In the genomic region with DNA sequence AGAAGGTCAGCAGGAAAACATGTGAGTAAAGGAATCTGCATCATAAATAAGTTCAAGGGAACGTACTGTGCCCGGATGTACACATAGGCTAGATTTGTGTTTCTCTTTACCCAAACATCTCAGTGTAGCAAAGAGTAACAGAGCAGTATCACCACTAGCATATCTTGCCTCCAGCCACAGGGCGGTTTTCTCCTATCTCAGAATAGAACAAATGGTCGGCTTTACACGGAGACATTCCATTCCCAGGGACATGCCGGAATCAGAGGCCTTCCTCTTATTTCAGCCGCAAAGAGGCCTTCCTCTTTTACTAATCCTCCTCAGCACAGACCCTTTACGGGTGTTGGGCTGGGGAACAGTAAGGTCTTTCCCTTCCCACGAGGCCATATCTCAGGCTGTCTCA, we compare ENCODE assay signal across 8 cellular contexts. TPM values are rescaled to one million over a fixed set of nuclear protein-coding genes. Genes with fewer than 3 reads are reported as not detected.
DNase-seq lines count a peak whose midpoint lies in the region; ATAC-seq and TF ChIP-seq lines count a peak whose summit lies in the region.
"Not testable (repeated sequence)": the region's sequence is repeated elsewhere in the genome, so short reads cannot be mapped to it uniquely, and the experiment has no call there.

No MANE protein-coding gene starts in this region.

- intact Hi-C loops in right cardiac atrium (cut with DNase I), result not testable (repeated sequence)

- H3K9me3 ChIP-seq in cardiac muscle cell (ENCODE audit: low read depth); right cardiac atrium (ENCODE audit: control insufficient read depth, low read length); smooth muscle cell (replicated peaks; ENCODE audit: low read depth): not testable (repeated sequence)

- peaks cover 17% of the 10 kb centered on the region for H3K79me2 ChIP-seq in smooth muscle cell (ENCODE audit: low read depth)

- H3K27me3 Mint-ChIP-seq in WTC11 (ENCODE audit: low read depth); effector memory CD8-positive, alpha-beta T cell; mesothelial cell of epicardium (ENCODE audit: low read depth): not testable (repeated sequence)

- H3K36me3 ChIP-seq in cardiac muscle cell; smooth muscle cell (ENCODE audit: low read depth): not testable (repeated sequence)

- WGBS in right cardiac atrium, result 41% methylated on average over 9 of the region's 9 CpGs
- WGBS in smooth muscle cell (ENCODE audit: low lambda C conversion rate), result 65% methylated on average over 9 of the region's 9 CpGs

- not testable (repeated sequence) for H3K4me3 Mint-ChIP-seq in WTC11, mesothelial cell of epicardium
- peak overlapping the region in 1 of 2 donors; percentile 40 for H3K4me3 Mint-ChIP-seq in effector memory CD8-positive, alpha-beta T cell

- peaks cover 24% of the 10 kb centered on the region for H3K4me1 Mint-ChIP-seq in WTC11
- peaks cover 5 to 28% of the 10 kb centered on the region in 2 donors for H3K4me1 Mint-ChIP-seq in effector memory CD8-positive, alpha-beta T cell (ENCODE audit: low read depth in 2 of 2)
- not testable (repeated sequence) for H3K4me1 Mint-ChIP-seq in mesothelial cell of epicardium

- H3K4me2 ChIP-seq in smooth muscle cell, result peak overlapping the region; percentile 21

- not testable (repeated sequence) for ATAC-seq in WTC11; effector memory CD8-positive, alpha-beta T cell (replicated peaks); right cardiac atrium

- not testable (repeated sequence) for H3K4me1 ChIP-seq in cardiac muscle cell (ENCODE audit: low read depth); right cardiac atrium (ENCODE audit: control insufficient read depth, insufficient read depth, low read length); smooth muscle cell (ENCODE audit: low read depth)

- H2AFZ ChIP-seq in smooth muscle cell (ENCODE audit: low read depth), result not testable (repeated sequence)

- H3K4me3 ChIP-seq in cardiac muscle cell; right cardiac atrium (ENCODE audit: low read length); smooth muscle cell: not testable (repeated sequence)

- not testable (repeated sequence) for H3K36me3 Mint-ChIP-seq in WTC11; effector memory CD8-positive, alpha-beta T cell (ENCODE audit: insufficient read depth)
- peaks cover 58% of the 10 kb centered on the region for H3K36me3 Mint-ChIP-seq in mesothelial cell of epicardium

- TF ChIP-seq CTCF in WTC11 (IDR thresholded peaks at IDR 0.05); cardiac muscle cell (IDR thresholded peaks at IDR 0.05; ENCODE audit: low read depth, low read length); mesothelial cell of epicardium (IDR thresholded peaks at IDR 0.05; ENCODE audit: unreplicated experiment); smooth muscle cell (IDR thresholded peaks at IDR 0.05; ENCODE audit: borderline replicate concordance, insufficient read depth, poor library complexity, severe bottlenecking): not testable (repeated sequence)

- H4K20me1 ChIP-seq in smooth muscle cell (ENCODE audit: low read depth), result not testable (repeated sequence)

- H3K9me3 Mint-ChIP-seq in WTC11 (peaks cover 10% of the 10 kb centered on the region; the same call in 1 of the 2 replicates), mesothelial cell of epicardium (peaks cover 43% of the 10 kb centered on the region)
- not testable (repeated sequence) for H3K9me3 Mint-ChIP-seq in effector memory CD8-positive, alpha-beta T cell

- not testable (repeated sequence) for H3K9ac ChIP-seq in smooth muscle cell (ENCODE audit: low read depth)

- H3K27ac Mint-ChIP-seq in WTC11 (peak overlapping the region; percentile 60), mesothelial cell of epicardium (peak overlapping the region; percentile 71)
- H3K27ac Mint-ChIP-seq in effector memory CD8-positive, alpha-beta T cell, result peak overlapping the region; percentile 82 to 94

- peak overlapping the region; percentile 70 for H3K27ac ChIP-seq in cardiac muscle cell
- peak overlapping the region; percentile 85 for H3K27ac ChIP-seq in right cardiac atrium (ENCODE audit: low read length)
- H3K27ac ChIP-seq in smooth muscle cell (ENCODE audit: low read depth), result not testable (repeated sequence)

- H3K27me3 ChIP-seq in cardiac muscle cell; right cardiac atrium (ENCODE audit: control insufficient read depth, insufficient read depth); smooth muscle cell (ENCODE audit: low read depth): not testable (repeated sequence)

- H3F3A ChIP-seq in smooth muscle cell (ENCODE audit: low read depth), result not testable (repeated sequence)

- peak; percentile 5 for DNase-seq in ELF-1 (ENCODE audit: low read depth, low spot score)
- peak; percentile 14 for DNase-seq in OCI-M2 (lab: John Stamatoyannopoulos, UW; ENCODE audit: unreplicated experiment)
- DNase-seq in WTC11 (ENCODE audit: low spot score); effector memory CD8-positive, alpha-beta T cell; right cardiac atrium; mesothelial cell of epicardium (ENCODE audit: low spot score in 2 of 2, unreplicated experiment in 2 of 2); smooth muscle cell (lab: John Stamatoyannopoulos, UW; ENCODE audit: unreplicated experiment): not testable (repeated sequence)
- DNase-seq in cardiac muscle cell (ENCODE audit: low read depth in 1 of 2, low spot score in 1 of 2), result peak in 1 of 2 donors; percentile 51

- CTCF ChIA-PET in WTC11 (lab: Charles Lee), result not testable (repeated sequence)

- POLR2A ChIA-PET in WTC11 (lab: Charles Lee), result not testable (repeated sequence)

RNA-seq across cellular contexts. Expression of a gene that starts 42.9 kb away (rescaled TPM):
- 26.4 to 28.9 TPM (median 28.3 TPM) in 3 replicates for total RNA-seq in WTC11 (2021)
- 8.1 and 14.2 TPM in 2 replicates for total RNA-seq in cardiac muscle cell
- polyA plus RNA-seq in cardiac muscle cell, result 3.5 and 4.3 TPM in 2 replicates
- 1 to 10 TPM; 3.4 to 6.1 (median 4.2) TPM for total RNA-seq in right cardiac atrium
- 0.95 TPM for polyA plus RNA-seq in right cardiac atrium
- total RNA-seq in mesothelial cell of epicardium, result 18.3 to 20.6 TPM (median 19.4 TPM) in 3 replicates
- total RNA-seq in smooth muscle cell, result 8.7 and 10.3 TPM in 2 replicates
- polyA plus RNA-seq in smooth muscle cell, result 1.1 and 2.1 TPM in 2 replicates
